In genomic region chrX:49101629-49101984, GRCh38 we compare ENCODE assay signal across 1 cellular context.
A peak's percentile ranks its signal among the peaks of the same experiment; 100 is the strongest.
TF ChIP-seq lines count a peak whose summit lies in the region.

No MANE protein-coding gene starts in this region.

TF ChIP-seq in K562, 482 proteins besides CTCF, POLR2A, EP300 and RAD21:
- no peak for TF ChIP-seq ARNT (IDR thresholded peaks at IDR 0.05)
- TF ChIP-seq KDM4B (IDR thresholded peaks at IDR 0.05; ENCODE audit: borderline replicate concordance in 2 of 2, low read depth in 1 of 2) = 0 out of 4 replicates have a peak, but pooled peaks of 1 of the 2 experiments have one; percentile 48
- 0 out of 2 replicates have a peak, but pooled peaks have one; percentile 16 for TF ChIP-seq TOE1 (IDR thresholded peaks at IDR 0.05; ENCODE audit: borderline replicate concordance)
- TF ChIP-seq TOE1 (CRISPR knock-in tag; IDR thresholded peaks at IDR 0.05; ENCODE audit: borderline replicate concordance, low read depth) = no peak
- no peak for TF ChIP-seq ZNF668 (CRISPR knock-in tag; IDR thresholded peaks at IDR 0.05)
- TF ChIP-seq ZNF277 (CRISPR knock-in tag; IDR thresholded peaks at IDR 0.05; ENCODE audit: borderline replicate concordance) = no peak
- TF ChIP-seq, protein P1, sequence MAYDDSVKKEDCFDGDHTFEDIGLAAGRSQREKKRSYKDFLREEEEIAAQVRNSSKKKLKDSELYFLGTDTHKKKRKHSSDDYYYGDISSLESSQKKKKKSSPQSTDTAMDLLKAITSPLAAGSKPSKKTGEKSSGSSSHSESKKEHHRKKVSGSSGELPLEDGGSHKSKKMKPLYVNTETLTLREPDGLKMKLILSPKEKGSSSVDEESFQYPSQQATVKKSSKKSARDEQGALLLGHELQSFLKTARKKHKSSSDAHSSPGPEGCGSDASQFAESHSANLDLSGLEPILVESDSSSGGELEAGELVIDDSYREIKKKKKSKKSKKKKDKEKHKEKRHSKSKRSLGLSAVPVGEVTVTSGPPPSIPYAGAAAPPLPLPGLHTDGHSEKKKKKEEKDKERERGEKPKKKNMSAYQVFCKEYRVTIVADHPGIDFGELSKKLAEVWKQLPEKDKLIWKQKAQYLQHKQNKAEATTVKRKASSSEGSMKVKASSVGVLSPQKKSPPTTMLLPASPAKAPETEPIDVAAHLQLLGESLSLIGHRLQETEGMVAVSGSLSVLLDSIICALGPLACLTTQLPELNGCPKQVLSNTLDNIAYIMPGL (CRISPR knock-in tag; IDR thresholded peaks at IDR 0.05) = 0 out of 2 replicates have a peak, but pooled peaks have one; percentile 68
- no peak for TF ChIP-seq COPS2 (conservative IDR thresholded peaks at IDR 0.05)
- TF ChIP-seq EGR1 (conservative IDR thresholded peaks at IDR 0.05) = no peak
- 0 out of 2 replicates have a peak, but pooled peaks have one; percentile 38 for TF ChIP-seq E2F3 (CRISPR knock-in tag; IDR thresholded peaks at IDR 0.05)
- TF ChIP-seq, protein P2, sequence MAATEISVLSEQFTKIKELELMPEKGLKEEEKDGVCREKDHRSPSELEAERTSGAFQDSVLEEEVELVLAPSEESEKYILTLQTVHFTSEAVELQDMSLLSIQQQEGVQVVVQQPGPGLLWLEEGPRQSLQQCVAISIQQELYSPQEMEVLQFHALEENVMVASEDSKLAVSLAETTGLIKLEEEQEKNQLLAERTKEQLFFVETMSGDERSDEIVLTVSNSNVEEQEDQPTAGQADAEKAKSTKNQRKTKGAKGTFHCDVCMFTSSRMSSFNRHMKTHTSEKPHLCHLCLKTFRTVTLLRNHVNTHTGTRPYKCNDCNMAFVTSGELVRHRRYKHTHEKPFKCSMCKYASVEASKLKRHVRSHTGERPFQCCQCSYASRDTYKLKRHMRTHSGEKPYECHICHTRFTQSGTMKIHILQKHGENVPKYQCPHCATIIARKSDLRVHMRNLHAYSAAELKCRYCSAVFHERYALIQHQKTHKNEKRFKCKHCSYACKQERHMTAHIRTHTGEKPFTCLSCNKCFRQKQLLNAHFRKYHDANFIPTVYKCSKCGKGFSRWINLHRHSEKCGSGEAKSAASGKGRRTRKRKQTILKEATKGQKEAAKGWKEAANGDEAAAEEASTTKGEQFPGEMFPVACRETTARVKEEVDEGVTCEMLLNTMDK (IDR thresholded peaks at IDR 0.05; ENCODE audit: borderline replicate concordance, insufficient read depth, low read depth, low read length, poor library complexity, severe bottlenecking) = peak; percentile 38
- TF ChIP-seq POLR2AphosphoS5 (IDR thresholded peaks at IDR 0.05; ENCODE audit: control insufficient read depth, insufficient read depth, low read depth, low read length) = no peak
- no peak for TF ChIP-seq MAZ (CRISPR knock-in tag; conservative IDR thresholded peaks at IDR 0.05 in 1 of 2, IDR thresholded peaks at IDR 0.05 in 1 of 2)
- no peak for TF ChIP-seq CHD2 (IDR thresholded peaks at IDR 0.05; ENCODE audit: low read depth, low read length)
- TF ChIP-seq SMAD4 (CRISPR knock-in tag; conservative IDR thresholded peaks at IDR 0.05) = peak; percentile 38; the same call in 1 of the 2 replicates
- TF ChIP-seq, protein P3, sequence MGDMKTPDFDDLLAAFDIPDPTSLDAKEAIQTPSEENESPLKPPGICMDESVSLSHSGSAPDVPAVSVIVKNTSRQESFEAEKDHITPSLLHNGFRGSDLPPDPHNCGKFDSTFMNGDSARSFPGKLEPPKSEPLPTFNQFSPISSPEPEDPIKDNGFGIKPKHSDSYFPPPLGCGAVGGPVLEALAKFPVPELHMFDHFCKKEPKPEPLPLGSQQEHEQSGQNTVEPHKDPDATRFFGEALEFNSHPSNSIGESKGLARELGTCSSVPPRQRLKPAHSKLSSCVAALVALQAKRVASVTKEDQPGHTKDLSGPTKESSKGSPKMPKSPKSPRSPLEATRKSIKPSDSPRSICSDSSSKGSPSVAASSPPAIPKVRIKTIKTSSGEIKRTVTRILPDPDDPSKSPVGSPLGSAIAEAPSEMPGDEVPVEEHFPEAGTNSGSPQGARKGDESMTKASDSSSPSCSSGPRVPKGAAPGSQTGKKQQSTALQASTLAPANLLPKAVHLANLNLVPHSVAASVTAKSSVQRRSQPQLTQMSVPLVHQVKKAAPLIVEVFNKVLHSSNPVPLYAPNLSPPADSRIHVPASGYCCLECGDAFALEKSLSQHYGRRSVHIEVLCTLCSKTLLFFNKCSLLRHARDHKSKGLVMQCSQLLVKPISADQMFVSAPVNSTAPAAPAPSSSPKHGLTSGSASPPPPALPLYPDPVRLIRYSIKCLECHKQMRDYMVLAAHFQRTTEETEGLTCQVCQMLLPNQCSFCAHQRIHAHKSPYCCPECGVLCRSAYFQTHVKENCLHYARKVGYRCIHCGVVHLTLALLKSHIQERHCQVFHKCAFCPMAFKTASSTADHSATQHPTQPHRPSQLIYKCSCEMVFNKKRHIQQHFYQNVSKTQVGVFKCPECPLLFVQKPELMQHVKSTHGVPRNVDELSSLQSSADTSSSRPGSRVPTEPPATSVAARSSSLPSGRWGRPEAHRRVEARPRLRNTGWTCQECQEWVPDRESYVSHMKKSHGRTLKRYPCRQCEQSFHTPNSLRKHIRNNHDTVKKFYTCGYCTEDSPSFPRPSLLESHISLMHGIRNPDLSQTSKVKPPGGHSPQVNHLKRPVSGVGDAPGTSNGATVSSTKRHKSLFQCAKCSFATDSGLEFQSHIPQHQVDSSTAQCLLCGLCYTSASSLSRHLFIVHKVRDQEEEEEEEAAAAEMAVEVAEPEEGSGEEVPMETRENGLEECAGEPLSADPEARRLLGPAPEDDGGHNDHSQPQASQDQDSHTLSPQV (IDR thresholded peaks at IDR 0.05) = peak; percentile 11; the same call in 1 of the 2 replicates
- TF ChIP-seq, protein P4, sequence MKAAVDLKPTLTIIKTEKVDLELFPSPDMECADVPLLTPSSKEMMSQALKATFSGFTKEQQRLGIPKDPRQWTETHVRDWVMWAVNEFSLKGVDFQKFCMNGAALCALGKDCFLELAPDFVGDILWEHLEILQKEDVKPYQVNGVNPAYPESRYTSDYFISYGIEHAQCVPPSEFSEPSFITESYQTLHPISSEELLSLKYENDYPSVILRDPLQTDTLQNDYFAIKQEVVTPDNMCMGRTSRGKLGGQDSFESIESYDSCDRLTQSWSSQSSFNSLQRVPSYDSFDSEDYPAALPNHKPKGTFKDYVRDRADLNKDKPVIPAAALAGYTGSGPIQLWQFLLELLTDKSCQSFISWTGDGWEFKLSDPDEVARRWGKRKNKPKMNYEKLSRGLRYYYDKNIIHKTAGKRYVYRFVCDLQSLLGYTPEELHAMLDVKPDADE (conservative IDR thresholded peaks at IDR 0.05; ENCODE audit: control insufficient read depth, low read depth, low read length) = no peak
- no peak for TF ChIP-seq ARHGAP35 (IDR thresholded peaks at IDR 0.05; ENCODE audit: partially characterized antibody)
